ENCODE assay signal across 8 cellular contexts in the genomic region with DNA sequence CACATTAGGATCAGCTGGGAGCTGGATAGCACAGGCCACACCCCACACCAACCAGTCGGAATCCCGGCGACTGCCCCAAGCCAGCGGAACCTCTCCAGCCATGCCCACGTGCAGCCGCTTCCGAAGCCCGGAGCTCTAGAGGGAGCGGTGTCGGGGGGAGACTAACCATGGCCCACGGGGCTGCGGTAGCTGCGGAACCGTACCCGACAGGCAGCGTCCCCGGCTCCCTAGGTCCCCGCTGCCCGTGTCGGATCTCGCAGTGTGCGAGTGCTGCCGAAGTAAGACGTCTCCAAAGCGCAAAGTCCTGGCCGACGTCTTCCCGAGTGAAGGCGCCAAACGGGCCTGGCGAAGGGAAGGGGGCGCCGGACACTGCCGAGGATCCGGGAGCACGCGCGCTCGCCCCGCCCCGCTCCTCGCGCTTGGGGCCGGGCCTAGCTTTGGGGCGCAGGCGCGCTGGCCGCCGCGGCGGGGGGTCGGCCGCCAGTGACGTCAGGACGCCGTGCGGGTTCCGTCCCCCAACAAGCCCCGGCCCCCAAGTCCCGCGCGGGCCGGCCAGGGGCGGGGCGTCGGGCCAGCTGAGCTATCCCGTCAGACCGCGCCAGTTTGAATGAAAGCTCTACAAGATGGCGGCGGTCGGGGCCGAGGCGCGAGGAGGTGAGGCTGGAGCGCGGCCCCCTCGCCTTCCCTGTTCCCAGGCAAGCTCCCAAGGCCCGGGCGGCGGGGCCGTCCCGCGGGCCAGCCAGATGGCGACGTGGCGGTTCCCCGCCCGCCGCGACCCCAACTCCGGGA. TPM values are rescaled to one million over a fixed set of nuclear protein-coding genes. Genes with fewer than 3 reads are reported as not detected.
DNase-seq lines count a peak whose midpoint lies in the region; ATAC-seq and TF ChIP-seq lines count a peak whose summit lies in the region.

A gene with protein sequence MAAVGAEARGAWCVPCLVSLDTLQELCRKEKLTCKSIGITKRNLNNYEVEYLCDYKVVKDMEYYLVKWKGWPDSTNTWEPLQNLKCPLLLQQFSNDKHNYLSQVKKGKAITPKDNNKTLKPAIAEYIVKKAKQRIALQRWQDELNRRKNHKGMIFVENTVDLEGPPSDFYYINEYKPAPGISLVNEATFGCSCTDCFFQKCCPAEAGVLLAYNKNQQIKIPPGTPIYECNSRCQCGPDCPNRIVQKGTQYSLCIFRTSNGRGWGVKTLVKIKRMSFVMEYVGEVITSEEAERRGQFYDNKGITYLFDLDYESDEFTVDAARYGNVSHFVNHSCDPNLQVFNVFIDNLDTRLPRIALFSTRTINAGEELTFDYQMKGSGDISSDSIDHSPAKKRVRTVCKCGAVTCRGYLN (plus strand): TSS at position 601 of the 789 bp plus-strand sequence. CDS start 23 bp downstream, at position 624.

- CTCF ChIA-PET in activated CD4-positive, alpha-beta T cell treated with anti-CD3 and anti-CD28 coated beads, Interleukin-2, amount 10 ng/mL, durations not matched to agents 7 days and 5 days (lab: Charles Lee) = interaction anchor here (0.6 to 1.5 kb wide), 9 partner anchors 9 to 350 kb away, joined by 3 to 4 read pairs (median 3); no protein-coding TSS in a partner anchor

- ATAC-seq in GM19372 (IDR thresholded peaks at IDR 0.05; ENCODE audit: low read depth, unreplicated experiment) (peak; percentile 92), HG03521 (IDR thresholded peaks at IDR 0.05; ENCODE audit: unreplicated experiment) (peak; percentile 94)

- peak within 1 kb of the TSS; percentile 87 to 97 for H3K27ac ChIP-seq in coronary artery

- peak within 1 kb of the TSS; percentile 92 for H3K27ac Mint-ChIP-seq in activated CD4-positive, alpha-beta T cell treated with anti-CD3 and anti-CD28 coated beads, Interleukin-2, amount 10 ng/mL, durations not matched to agents 7 days and 5 days

- H3K4me3 Mint-ChIP-seq in activated CD4-positive, alpha-beta T cell treated with anti-CD3 and anti-CD28 coated beads, Interleukin-2, amount 10 ng/mL, durations not matched to agents 7 days and 5 days = peak within 1 kb of the TSS; percentile 96

- POLR2A ChIA-PET in activated CD4-positive, alpha-beta T cell treated with anti-CD3 and anti-CD28 coated beads, Interleukin-2, amount 10 ng/mL, durations not matched to agents 7 days and 5 days (lab: Charles Lee) = interaction anchor here (0.5 to 0.9 kb wide), 3 partner anchors 48 to 391 kb away, joined by 3 to 5 read pairs (median 4); no protein-coding TSS in a partner anchor

- TF ChIP-seq CTCF in coronary artery (IDR thresholded peaks at IDR 0.05) = no peak

- H3K9me3 Mint-ChIP-seq in activated CD4-positive, alpha-beta T cell treated with anti-CD3 and anti-CD28 coated beads, Interleukin-2, amount 10 ng/mL, durations not matched to agents 7 days and 5 days = no peaks in the 10 kb centered on the region

- peaks cover 13% of the 10 kb centered on the region for H3K36me3 Mint-ChIP-seq in activated CD4-positive, alpha-beta T cell treated with anti-CD3 and anti-CD28 coated beads, Interleukin-2, amount 10 ng/mL, durations not matched to agents 7 days and 5 days (ENCODE audit: low read depth)

- no peaks in the 10 kb centered on the region for H3K27me3 Mint-ChIP-seq in activated CD4-positive, alpha-beta T cell treated with anti-CD3 and anti-CD28 coated beads, Interleukin-2, amount 10 ng/mL, durations not matched to agents 7 days and 5 days

- peak within 1 kb of the TSS; percentile 96 for H3K4me3 ChIP-seq in coronary artery

- DNase-seq in C1 segment of cervical spinal cord (lab: John Stamatoyannopoulos, UW) (peak; percentile 59 to 97 (median 92)), NCI-H69 (lab: John Stamatoyannopoulos, UW) (peak; percentile 94), coronary artery (ENCODE audit: low spot score) (peak; percentile 97), left kidney (ENCODE audit: low read depth, low spot score) (peak; percentile 98)
- DNase-seq in activated CD4-positive, alpha-beta T cell treated with anti-CD3 and anti-CD28 coated beads, Interleukin-2, amount 10 ng/mL, durations not matched to agents 7 days and 5 days = peak; percentile 94
- peak; percentile 95 for DNase-seq in stimulated activated CD4-positive, alpha-beta T cell treated with anti-CD3 and anti-CD28 coated beads, Interleukin-1b, Interleukin-23, amount 100 ng/mL, for 48 hours

- peaks cover 53% of the 10 kb centered on the region for H3K4me1 Mint-ChIP-seq in activated CD4-positive, alpha-beta T cell treated with anti-CD3 and anti-CD28 coated beads, Interleukin-2, amount 10 ng/mL, durations not matched to agents 7 days and 5 days

RNA-seq across cellular contexts. Expression of the gene that starts here (rescaled TPM):
- 10 to 100 TPM; 30.9 to 36.6 TPM for total RNA-seq in activated CD4-positive, alpha-beta T cell treated with anti-CD3 and anti-CD28 coated beads, Interleukin-2, amount 10 ng/mL, durations not matched to agents 7 days and 5 days

Comparison
In these comparisons a context has a peak if more than half of its experiments do, and no peak if none do; other contexts are left out.
1. Peak in every context shown above with its lines: DNase-seq, ATAC-seq, H3K4me3 ChIP-seq and H3K27ac ChIP-seq.